Comparison of ENCODE assay signal across 8 cellular contexts in the genomic region with DNA sequence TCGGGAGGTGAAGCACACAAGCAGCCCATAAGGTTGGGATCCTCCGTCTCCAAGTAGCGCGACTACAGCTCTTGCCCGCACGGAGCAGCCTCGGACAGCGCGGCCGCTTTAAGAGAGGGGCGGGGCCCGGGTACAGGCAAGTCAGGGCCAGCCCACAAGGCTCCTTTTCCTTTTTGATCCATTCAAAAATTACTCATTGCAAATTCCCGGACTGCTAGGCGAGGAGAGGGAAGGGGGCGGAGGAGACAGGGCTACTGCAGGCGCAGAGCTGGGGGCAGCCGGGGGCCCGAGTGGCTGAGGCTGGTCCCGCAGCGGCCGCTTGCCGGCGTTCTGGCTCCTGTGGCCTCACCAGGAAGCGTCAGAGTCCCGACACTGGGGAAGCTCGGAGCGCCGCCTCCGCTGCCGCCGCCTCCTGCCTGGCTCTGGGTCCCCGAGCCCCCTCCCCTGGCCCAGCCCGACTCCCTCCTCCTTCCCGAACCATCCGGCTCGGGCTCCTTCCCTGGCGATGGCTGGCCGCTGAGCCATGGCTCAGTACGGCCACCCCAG. TPM values are rescaled to one million over a fixed set of nuclear protein-coding genes. Genes with fewer than 3 reads are reported as not detected.
DNase-seq lines count a peak whose midpoint lies in the region; ATAC-seq and TF ChIP-seq lines count a peak whose summit lies in the region.

A gene with protein sequence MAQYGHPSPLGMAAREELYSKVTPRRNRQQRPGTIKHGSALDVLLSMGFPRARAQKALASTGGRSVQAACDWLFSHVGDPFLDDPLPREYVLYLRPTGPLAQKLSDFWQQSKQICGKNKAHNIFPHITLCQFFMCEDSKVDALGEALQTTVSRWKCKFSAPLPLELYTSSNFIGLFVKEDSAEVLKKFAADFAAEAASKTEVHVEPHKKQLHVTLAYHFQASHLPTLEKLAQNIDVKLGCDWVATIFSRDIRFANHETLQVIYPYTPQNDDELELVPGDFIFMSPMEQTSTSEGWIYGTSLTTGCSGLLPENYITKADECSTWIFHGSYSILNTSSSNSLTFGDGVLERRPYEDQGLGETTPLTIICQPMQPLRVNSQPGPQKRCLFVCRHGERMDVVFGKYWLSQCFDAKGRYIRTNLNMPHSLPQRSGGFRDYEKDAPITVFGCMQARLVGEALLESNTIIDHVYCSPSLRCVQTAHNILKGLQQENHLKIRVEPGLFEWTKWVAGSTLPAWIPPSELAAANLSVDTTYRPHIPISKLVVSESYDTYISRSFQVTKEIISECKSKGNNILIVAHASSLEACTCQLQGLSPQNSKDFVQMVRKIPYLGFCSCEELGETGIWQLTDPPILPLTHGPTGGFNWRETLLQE (plus strand): TSS at position 196 of the 546 bp plus-strand sequence. CDS start 328 bp downstream, at position 524.

- peaks cover 29% of the 10 kb centered on the region for H3K4me1 Mint-ChIP-seq in T-helper 17 cell

- H3K36me3 ChIP-seq in KOPT-K1 (ENCODE audit: insufficient read depth, low read length) = peaks cover 24% of the 10 kb centered on the region
- no peaks in the 10 kb centered on the region for H3K36me3 ChIP-seq in upper lobe of left lung

- H3K4me1 ChIP-seq in upper lobe of left lung = peaks cover 11 to 27% (median 21%) of the 10 kb centered on the region in 4 donors

- 1 to 2% methylated on average over 17 to 19 of the region's 39 CpGs for WGBS in upper lobe of left lung, 2 donors

- H3K9me3 ChIP-seq in KOPT-K1 (ENCODE audit: insufficient read depth, low read length, poor library complexity, severe bottlenecking) = no peaks in the 10 kb centered on the region
- no peaks in the 10 kb centered on the region for H3K9me3 ChIP-seq in T-helper 17 cell (ENCODE audit: control insufficient read depth, low read length, poor library complexity, severe bottlenecking)
- no peaks in the 10 kb centered on the region for H3K9me3 ChIP-seq in upper lobe of left lung

- H3K27me3 ChIP-seq in upper lobe of left lung = no peaks in the 10 kb centered on the region

- peak in 4 of 6 experiments; percentile 10 to 18 (median 14) for TF ChIP-seq CTCF in upper lobe of left lung (IDR thresholded peaks at IDR 0.05)

- ATAC-seq in GM21825 (IDR thresholded peaks at IDR 0.05; ENCODE audit: unreplicated experiment) (peak; percentile 80), T-helper 17 cell (peak; percentile 81), left cardiac atrium (peak; percentile 84 to 93), upper lobe of left lung (ENCODE audit: low FRiP score in 2 of 2) (peak; percentile 91)

- H3K4me3 ChIP-seq in upper lobe of left lung = peak within 1 kb of the TSS; percentile 73 to 93 (median 84)

- intact Hi-C loops in left cardiac atrium (cut with DNase I) = no loop called here

- H3K27ac Mint-ChIP-seq in T-helper 17 cell = peak within 1 kb of the TSS; percentile 91

- H3K36me3 Mint-ChIP-seq in T-helper 17 cell (ENCODE audit: low read depth) = no peaks in the 10 kb centered on the region

- peaks cover 10% of the 10 kb centered on the region for H3K27me3 Mint-ChIP-seq in T-helper 17 cell

- TF ChIP-seq POLR2A in upper lobe of left lung (IDR thresholded peaks at IDR 0.05) = peak in 2 of 4 donors; percentile 33 to 63

- peak; percentile 91 for DNase-seq in ELF-1 (ENCODE audit: low read depth, low spot score)
- peak; percentile 36 to 50 (median 46) for DNase-seq in T-helper 17 cell
- peak in 54 of 56 donors; percentile 24 to 83 (median 62) for DNase-seq in amygdala (lab: John Stamatoyannopoulos, UW)
- peak; percentile 86 for DNase-seq in left cardiac atrium
- DNase-seq in pons (ENCODE audit: low spot score) = peak; percentile 62
- peak; percentile 87 to 93 for DNase-seq in upper lobe of left lung

- peak within 1 kb of the TSS; percentile 96 for H3K27ac ChIP-seq in KOPT-K1 (ENCODE audit: low read depth, low read length, poor library complexity, severe bottlenecking)
- H3K27ac ChIP-seq in upper lobe of left lung = peak within 1 kb of the TSS; percentile 93 to 97 (median 94)

- TF ChIP-seq EP300 in upper lobe of left lung (IDR thresholded peaks at IDR 0.05) = no peak

- H3K4me3 Mint-ChIP-seq in T-helper 17 cell = peak within 1 kb of the TSS; percentile 96

RNA-seq across cellular contexts. Expression of the gene that starts here (rescaled TPM):
- total RNA-seq in T-helper 17 cell = 10 to 100 TPM; 22.6 to 23.6 TPM
- total RNA-seq in left cardiac atrium = 1 to 10 TPM; 4.7 to 4.9 TPM
- 10 to 100 TPM; 24.0 to 54.2 (median 40.4) TPM for total RNA-seq in upper lobe of left lung

Comparison
In these comparisons a context has a peak if more than half of its experiments do, and no peak if none do; other contexts are left out.
1. Peak in every context shown above with its lines: DNase-seq, ATAC-seq, H3K4me3 ChIP-seq and H3K27ac ChIP-seq.